In the genomic region with DNA sequence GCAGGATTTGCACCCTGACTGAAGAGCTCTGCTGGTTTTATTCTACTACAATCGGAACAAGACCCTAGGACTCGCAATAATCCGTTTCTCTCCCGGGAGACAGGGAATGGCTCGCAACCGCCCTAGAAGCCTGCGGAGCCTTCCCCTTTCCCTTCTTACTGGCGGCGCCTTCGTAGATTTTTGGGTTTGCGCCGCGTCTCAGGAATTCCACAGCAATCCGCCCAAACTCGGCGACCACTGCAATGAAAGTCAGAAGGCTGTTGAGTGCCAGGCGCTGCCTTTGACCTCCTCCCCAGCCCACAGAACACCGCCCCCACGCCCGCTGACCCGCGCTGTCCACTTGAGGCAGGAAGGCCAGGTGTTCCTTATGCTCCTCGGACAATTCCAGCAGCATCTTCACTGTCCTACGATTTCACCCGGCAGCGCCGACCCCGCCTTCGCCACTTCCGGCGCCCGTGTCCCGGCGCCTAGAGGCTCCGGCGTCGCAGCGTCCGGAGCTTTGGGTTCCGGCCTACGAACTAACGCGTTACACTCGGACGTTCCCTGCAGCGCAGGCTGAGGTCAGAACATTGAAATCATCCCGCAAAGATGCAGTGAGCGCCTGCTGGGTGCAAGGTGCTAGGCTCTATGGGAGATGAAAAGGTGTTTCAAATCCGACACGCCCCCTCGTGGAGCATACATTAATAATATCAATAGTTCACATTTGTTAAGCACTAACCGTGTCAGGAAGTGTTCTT, we compare ENCODE assay signal across 8 cellular contexts. TPM values are rescaled to one million over a fixed set of nuclear protein-coding genes. Genes with fewer than 3 reads are reported as not detected.
DNase-seq lines count a peak whose midpoint lies in the region; ATAC-seq and TF ChIP-seq lines count a peak whose summit lies in the region.

A gene (minus strand): TSS at position 439 of the 737 bp plus-strand sequence. CDS start 45 bp downstream, at position 394.

- ATAC-seq in GM21717 (IDR thresholded peaks at IDR 0.05; ENCODE audit: unreplicated experiment) (peak; percentile 99), Panc1 (peak; percentile 100)
- peak; percentile 91 for ATAC-seq in naive thymus-derived CD4-positive, alpha-beta T cell
- peak; percentile 100 for ATAC-seq in stimulated activated naive B cell treated with anti-CD40 and anti-IgM and Interleukin-4, amounts not matched to agents 10 μg/mL and 1 μg/mL and 100 μg/mL, for 72 hours (replicated peaks)

- peak within 1 kb of the TSS; percentile 94 to 98 (median 96) for H3K4me3 Mint-ChIP-seq in naive thymus-derived CD4-positive, alpha-beta T cell
- peak within 1 kb of the TSS; percentile 96 to 97 for H3K4me3 Mint-ChIP-seq in stimulated activated naive B cell treated with anti-CD40 and anti-IgM and Interleukin-4, amounts not matched to agents 10 μg/mL and 1 μg/mL and 100 μg/mL, for 72 hours

- peak within 1 kb of the TSS; percentile 95 to 98 for H3K4me3 ChIP-seq in Panc1 (ENCODE audit: low read depth in 2 of 2, low read length in 2 of 2)
- H3K4me3 ChIP-seq in naive thymus-derived CD4-positive, alpha-beta T cell (ENCODE audit: low read length), result peak within 1 kb of the TSS; percentile 81

- H3K4me1 ChIP-seq in Panc1 (ENCODE audit: control insufficient read depth, insufficient read depth, low read length), result peaks cover 15% of the 10 kb centered on the region
- peaks cover 9 to 20% of the 10 kb centered on the region in 2 donors for H3K4me1 ChIP-seq in naive thymus-derived CD4-positive, alpha-beta T cell (ENCODE audit: control insufficient read depth in 2 of 2, insufficient read depth in 2 of 2, low read length in 2 of 2)

- DNase-seq in DMS79 treated with DMSO at 0.1 percent for 48 hours (lab: John Stamatoyannopoulos, UW) (peak; percentile 74), KBM-7 (peak; percentile 85), Panc1 (ENCODE audit: low read depth, low spot score) (peak; percentile 83), activated T-helper 1 cell treated with Interleukin-2 at 50 U/mL for 16 hours (ENCODE audit: low read depth) (peak; percentile 53), fibroblast of gingiva (ENCODE audit: low read depth) (peak; percentile 80)
- DNase-seq in naive thymus-derived CD4-positive, alpha-beta T cell, result peak; percentile 52 to 76 (median 63)
- DNase-seq in stimulated activated naive B cell treated with anti-CD40 and anti-IgM and Interleukin-4, amounts not matched to agents 10 μg/mL and 1 μg/mL and 100 μg/mL, for 72 hours, result peak; percentile 83

- peak within 1 kb of the TSS; percentile 94 for H3K27ac ChIP-seq in Panc1 (ENCODE audit: low read length)
- peak within 1 kb of the TSS; percentile 73 for H3K27ac ChIP-seq in naive thymus-derived CD4-positive, alpha-beta T cell (ENCODE audit: low read depth, low read length)

- peaks cover 28% of the 10 kb centered on the region for H3K36me3 ChIP-seq in Panc1 (ENCODE audit: control insufficient read depth, insufficient read depth, low read length)
- peaks cover 0 to 17% (median 0%) of the 10 kb centered on the region in 3 experiments for H3K36me3 ChIP-seq in naive thymus-derived CD4-positive, alpha-beta T cell (ENCODE audit: control insufficient read depth in 2 of 3, insufficient read depth in 3 of 3, low read length in 3 of 3)

- H3K27ac Mint-ChIP-seq in naive thymus-derived CD4-positive, alpha-beta T cell, result peak within 1 kb of the TSS; percentile 90 to 97 (median 96)
- peak within 1 kb of the TSS; percentile 98 for H3K27ac Mint-ChIP-seq in stimulated activated naive B cell treated with anti-CD40 and anti-IgM and Interleukin-4, amounts not matched to agents 10 μg/mL and 1 μg/mL and 100 μg/mL, for 72 hours

- intact Hi-C loops in Panc1 (cut with micrococcal nuclease; ENCODE audit: unreplicated experiment), result no loop called here
- intact Hi-C loops in naive thymus-derived CD4-positive, alpha-beta T cell (cut with micrococcal nuclease), result loop anchor here (1.0 to 5.0 kb wide), 9 partner anchors 56 to 1010 kb away; a partner anchor contains a TSS

- POLR2A ChIA-PET in Panc1 (lab: Charles Lee), result interaction anchor here (0.7 kb wide), 1 partner anchor 64 kb away, joined by 6 read pairs; no protein-coding TSS in a partner anchor
- POLR2A ChIA-PET in naive thymus-derived CD4-positive, alpha-beta T cell (lab: Charles Lee), result interaction anchor here (0.6 to 2.2 kb wide), 8 partner anchors 12 to 1011 kb away, joined by 3 to 20 read pairs (median 4); a partner anchor contains a TSS

- TSS peak; percentile 87 for BruUV-seq in Panc1 (replicated peaks; lab: Mats Ljungman, UMichigan)

- H3K27me3 ChIP-seq in Panc1 (ENCODE audit: control insufficient read depth, insufficient read depth, low read length), result no peaks in the 10 kb centered on the region
- no peaks in the 10 kb centered on the region for H3K27me3 ChIP-seq in naive thymus-derived CD4-positive, alpha-beta T cell (ENCODE audit: control insufficient read depth in 2 of 2, insufficient read depth in 2 of 2, low read length in 2 of 2)

- peaks cover 0 to 2% (median 0%) of the 10 kb centered on the region in 5 donors for H3K27me3 Mint-ChIP-seq in naive thymus-derived CD4-positive, alpha-beta T cell
- peaks cover 4 to 8% of the 10 kb centered on the region in 2 donors for H3K27me3 Mint-ChIP-seq in stimulated activated naive B cell treated with anti-CD40 and anti-IgM and Interleukin-4, amounts not matched to agents 10 μg/mL and 1 μg/mL and 100 μg/mL, for 72 hours

- no peaks in the 10 kb centered on the region for H3K9me3 ChIP-seq in Panc1 (ENCODE audit: control insufficient read depth, insufficient read depth, low read depth, low read length)
- no peaks in the 10 kb centered on the region for H3K9me3 ChIP-seq in naive thymus-derived CD4-positive, alpha-beta T cell (ENCODE audit: control insufficient read depth in 2 of 3, low read length in 3 of 3)

- in situ Hi-C loops in KBM-7 (cut with MboI; ENCODE audit: low pct_unique_long_range_greater_than_20kb, low sequenced_read_pairs) (no loop called here), Panc1 (cut with HindIII; ENCODE audit: low pct_unique_long_range_greater_than_20kb, low sequenced_read_pairs) (no loop called here)

- H3K4me1 Mint-ChIP-seq in naive thymus-derived CD4-positive, alpha-beta T cell, result peaks cover 12 to 56% (median 32%) of the 10 kb centered on the region in 7 donors
- H3K4me1 Mint-ChIP-seq in stimulated activated naive B cell treated with anti-CD40 and anti-IgM and Interleukin-4, amounts not matched to agents 10 μg/mL and 1 μg/mL and 100 μg/mL, for 72 hours, result peaks cover 3 to 22% of the 10 kb centered on the region in 2 donors

- CTCF ChIA-PET in Panc1 (lab: Charles Lee), result interaction anchor here (1.4 kb wide), 1 partner anchor 56 kb away, joined by 6 read pairs; no protein-coding TSS in a partner anchor
- CTCF ChIA-PET in naive thymus-derived CD4-positive, alpha-beta T cell (lab: Charles Lee), result interaction anchor here (0.6 to 2.2 kb wide), 5 partner anchors 19 to 485 kb away, joined by 3 to 10 read pairs (median 3); no protein-coding TSS in a partner anchor

- peak; percentile 60 for TF ChIP-seq CTCF in Panc1 (IDR thresholded peaks at IDR 0.05)

- H3K36me3 Mint-ChIP-seq in naive thymus-derived CD4-positive, alpha-beta T cell, result peaks cover 9 to 27% (median 24%) of the 10 kb centered on the region in 5 donors
- H3K36me3 Mint-ChIP-seq in stimulated activated naive B cell treated with anti-CD40 and anti-IgM and Interleukin-4, amounts not matched to agents 10 μg/mL and 1 μg/mL and 100 μg/mL, for 72 hours, result peaks cover 18 to 28% of the 10 kb centered on the region in 2 donors

- peaks cover 0 to 2% (median 0%) of the 10 kb centered on the region in 11 donors for H3K9me3 Mint-ChIP-seq in naive thymus-derived CD4-positive, alpha-beta T cell
- peaks cover 0 to 1% of the 10 kb centered on the region in 2 donors for H3K9me3 Mint-ChIP-seq in stimulated activated naive B cell treated with anti-CD40 and anti-IgM and Interleukin-4, amounts not matched to agents 10 μg/mL and 1 μg/mL and 100 μg/mL, for 72 hours

RNA-seq across cellular contexts. Expression of the gene that starts here (rescaled TPM):
- total RNA-seq in Panc1 (2021; ENCODE audit: unreplicated experiment), result 70.2 TPM
- polyA plus RNA-seq in Panc1 (2012; ENCODE audit: insufficient read length), result 53.1 TPM
- total RNA-seq in naive thymus-derived CD4-positive, alpha-beta T cell, result 10 to 100 TPM; 29.9 to 44.4 (median 33.4) TPM
- 10 to 100 TPM; 75.4 to 77.5 TPM for polyA plus RNA-seq in naive thymus-derived CD4-positive, alpha-beta T cell

Comparison
In these comparisons a context has a peak if more than half of its experiments do, and no peak if none do; other contexts are left out.
1. Peak in every context shown above with its lines: DNase-seq, ATAC-seq, H3K4me3 ChIP-seq and H3K27ac ChIP-seq.